Comparison of ENCODE assay signal across 1 cellular context in genomic region chr17:28950752-28951427, GRCh38.
A peak's percentile ranks its signal among the peaks of the same experiment; 100 is the strongest.
TF ChIP-seq lines count a peak whose summit lies in the region.

No MANE protein-coding gene starts in this region.

TF ChIP-seq in HepG2, 621 proteins besides CTCF, POLR2A, EP300 and RAD21 (continues in another document):
- TF ChIP-seq SIN3B (IDR thresholded peaks at IDR 0.05; ENCODE audit: low read length) (0 out of 2 replicates have a peak, but pooled peaks have one; percentile 7), HNRNPK (IDR thresholded peaks at IDR 0.05; ENCODE audit: low read depth, low read length, poor library complexity, severe bottlenecking) (peak; percentile 75), ZFP90 (CRISPR knock-in tag; IDR thresholded peaks at IDR 0.05; ENCODE audit: borderline replicate concordance) (0 out of 2 replicates have a peak, but pooled peaks have one; percentile 14), RFXAP (CRISPR knock-in tag; IDR thresholded peaks at IDR 0.05; ENCODE audit: borderline replicate concordance) (no peak), ZNF280B (CRISPR knock-in tag; IDR thresholded peaks at IDR 0.05; ENCODE audit: borderline replicate concordance) (0 out of 2 replicates have a peak, but pooled peaks have one; percentile 25), ARID5B (CRISPR knock-in tag; IDR thresholded peaks at IDR 0.05) (no peak), PCBP1 (IDR thresholded peaks at IDR 0.05; ENCODE audit: borderline replicate concordance, low read depth, low read length) (peak; percentile 22; the same call in 1 of the 2 replicates), IKZF4 (CRISPR knock-in tag; IDR thresholded peaks at IDR 0.05; ENCODE audit: borderline replicate concordance, low read depth, not compliant biosample characterization) (no peak), THAP11 (CRISPR knock-in tag; IDR thresholded peaks at IDR 0.05) (no peak), KAT7 (CRISPR knock-in tag; IDR thresholded peaks at IDR 0.05; ENCODE audit: borderline replicate concordance) (0 out of 2 replicates have a peak, but pooled peaks have one; percentile 25), ZNF281 (CRISPR knock-in tag; IDR thresholded peaks at IDR 0.05; ENCODE audit: borderline replicate concordance) (0 out of 2 replicates have a peak, but pooled peaks have one; percentile 32), ZBTB2 (CRISPR knock-in tag; IDR thresholded peaks at IDR 0.05; ENCODE audit: low read depth) (peak; percentile 72; the same call in 1 of the 2 replicates), NCOA2 (CRISPR knock-in tag; IDR thresholded peaks at IDR 0.05) (no peak), SALL1 (CRISPR knock-in tag; IDR thresholded peaks at IDR 0.05) (peak; percentile 27; the same call in 1 of the 2 replicates), RFXANK (CRISPR knock-in tag; IDR thresholded peaks at IDR 0.05) (no peak), SIN3A (IDR thresholded peaks at IDR 0.05; ENCODE audit: borderline replicate concordance, low read depth, low read length) (no peak), RXRA (CRISPR knock-in tag; IDR thresholded peaks at IDR 0.05) (0 out of 2 replicates have a peak, but pooled peaks have one; percentile 14), STAT6 (CRISPR knock-in tag; IDR thresholded peaks at IDR 0.05; ENCODE audit: borderline replicate concordance) (no peak), NRL (CRISPR knock-in tag; IDR thresholded peaks at IDR 0.05; ENCODE audit: borderline replicate concordance) (0 out of 2 replicates have a peak, but pooled peaks have one; percentile 36), CENPT (CRISPR knock-in tag; IDR thresholded peaks at IDR 0.05; ENCODE audit: low read depth) (no peak), ZNF318 (CRISPR knock-in tag; IDR thresholded peaks at IDR 0.05) (no peak), ZNF160 (CRISPR knock-in tag; IDR thresholded peaks at IDR 0.05) (no peak), TSC22D2 (CRISPR knock-in tag; IDR thresholded peaks at IDR 0.05; ENCODE audit: borderline replicate concordance) (no peak)
